ENCODE assay signal across 20 cellular contexts in the genomic region with DNA sequence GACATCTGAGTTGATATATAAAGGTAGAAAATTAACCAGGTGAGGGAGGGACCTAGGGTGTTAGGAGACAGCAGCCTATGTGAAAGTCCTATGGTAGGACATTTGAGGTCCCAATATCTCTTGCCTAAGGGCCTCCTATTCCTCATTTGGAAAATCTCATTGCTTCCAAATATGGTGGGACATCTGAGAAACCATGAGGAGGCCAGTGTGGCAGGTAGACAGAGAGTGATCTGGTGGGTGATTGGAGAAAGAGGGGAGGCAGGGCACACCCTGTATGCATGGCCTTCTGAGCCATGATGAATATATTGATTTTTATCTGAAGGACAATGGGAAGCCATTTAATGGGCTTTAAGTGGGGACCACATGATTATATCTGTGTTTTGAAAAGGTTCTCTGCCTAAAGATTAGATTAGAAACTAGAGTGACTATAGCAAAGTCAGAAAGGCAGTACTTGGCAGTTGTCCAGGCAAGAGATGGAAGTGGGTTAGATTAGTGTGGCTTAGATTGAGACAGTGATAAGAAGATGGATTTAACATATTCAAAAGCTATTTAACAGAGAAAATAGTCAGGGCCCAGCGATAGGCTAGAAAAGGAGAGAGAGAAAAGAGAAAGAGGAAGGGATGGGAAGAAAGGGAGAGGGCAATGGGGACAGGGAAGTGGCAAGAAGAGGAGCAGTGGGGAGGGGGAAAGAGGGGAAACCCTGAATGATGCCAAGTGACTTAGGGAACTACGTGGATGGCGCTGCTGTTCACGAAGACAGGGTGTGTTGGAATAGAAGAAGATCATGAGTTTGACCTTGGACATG.
DNase-seq lines count a peak whose midpoint lies in the region; ATAC-seq, FAIRE-seq and TF ChIP-seq lines count a peak whose summit lies in the region.
"Had no signal": no experiment of that assay in that cellular context is flagged by ENCODE, and none has a peak within 500 bp of the region (broad histone marks: within the 10 kb centered on the region; RNA-seq: fewer than 3 reads in every experiment).

No MANE protein-coding gene starts in this region.

- TF ChIP-seq EP300 in K562 (IDR thresholded peaks at IDR 0.05; ENCODE audit: low read length) (no peak), transverse colon (IDR thresholded peaks at IDR 0.05; ENCODE audit: low read depth) (no peak)

- no peak overlapping the region for H3K4me2 ChIP-seq in K562 (ENCODE audit: insufficient read depth, low read length)
- H3K4me2 ChIP-seq: PC-9 had no signal

- CTCF ChIA-PET in K562 (lab: Yijun Ruan, JAX; ENCODE audit: low intra/inter-chr PET ratio) = no interaction called here

- no peaks in the 10 kb centered on the region for H4K20me1 ChIP-seq in K562 (replicated peaks; ENCODE audit: control insufficient read depth, insufficient read depth, low read length)

- DNase-seq in NCI-H1092 treated with DMSO at 0.1 percent for 48 hours (lab: John Stamatoyannopoulos, UW) (peak; percentile 4), NCI-H1092 (lab: John Stamatoyannopoulos, UW) (no peak), NCI-H187 treated with DMSO at 0.1 percent for 48 hours (lab: John Stamatoyannopoulos, UW) (peak; percentile 35), NCI-H82 treated with DMSO at 0.1 percent for 48 hours (lab: John Stamatoyannopoulos, UW; ENCODE audit: unreplicated experiment) (peak; percentile 63), K562 (ENCODE audit: extremely low read depth in 1 of 4, low spot score in 3 of 4) (no peak), left ventricle myocardium inferior (no peak), transverse colon (no peak)
- DNase-seq: 8988T; CD4-positive, alpha-beta memory T cell; DMS79 treated with DMSO at 0.1 percent for 48 hours; NCI-H1436 treated with DMSO at 0.1 percent for 48 hours; NCI-H2171; NCI-H510A treated with DMSO at 0.1 percent for 48 hours; PC-9; T-cell had no signal

- TF ChIP-seq CTCF in K562 (IDR thresholded peaks at IDR 0.05 in 2 of 3, conservative IDR thresholded peaks at IDR 0.05 in 1 of 3; ENCODE audit: insufficient read depth in 2 of 3, low read depth in 1 of 3, low read length in 3 of 3) (no peak), left ventricle myocardium inferior (IDR thresholded peaks at IDR 0.05; ENCODE audit: borderline replicate concordance) (no peak), transverse colon (IDR thresholded peaks at IDR 0.05) (no peak)

- TF ChIP-seq POLR2A in K562 (conservative IDR thresholded peaks at IDR 0.05) = no peak
- no peak for TF ChIP-seq POLR2A in transverse colon (IDR thresholded peaks at IDR 0.05)

- H3K27ac ChIP-seq in K562 (ENCODE audit: extremely low read depth, low read depth, low read length) = no peak overlapping the region
- H3K27ac ChIP-seq in left ventricle myocardium inferior (replicated peaks) = no peak overlapping the region
- H3K27ac ChIP-seq in transverse colon = no peak overlapping the region
- H3K27ac ChIP-seq: HL-60, PC-9 had no signal

- TF ChIP-seq RAD21 in K562 (CRISPR knock-in tag; conservative IDR thresholded peaks at IDR 0.05 in 1 of 2, IDR thresholded peaks at IDR 0.05 in 1 of 2) = no peak

- POLR2A ChIA-PET in K562 (lab: Yijun Ruan, JAX) = no interaction called here

- no TSS peak for BruUV-seq in K562 (replicated peaks; lab: Mats Ljungman, UMichigan)

- intact Hi-C loops in K562 (cut with micrococcal nuclease) (no loop called here), left ventricle myocardium inferior (cut with micrococcal nuclease) (no loop called here), transverse colon (cut with DNase I; ENCODE audit: low total_unique reads) (no loop called here)

- no peaks in the 10 kb centered on the region for H3K9me1 ChIP-seq in K562 (ENCODE audit: control insufficient read depth, insufficient read depth, low read length)

- H3K9me3 ChIP-seq in K562 (replicated peaks; ENCODE audit: control insufficient read depth, insufficient read depth, low read depth, low read length) (no peaks in the 10 kb centered on the region), left ventricle myocardium inferior (replicated peaks) (peaks cover 3% of the 10 kb centered on the region), transverse colon (no peaks in the 10 kb centered on the region)
- H3K9me3 ChIP-seq: HAP-1 had no signal

- H3K4me1 ChIP-seq in K562 (replicated peaks in 1 of 2; ENCODE audit: control insufficient read depth in 2 of 2, insufficient read depth in 2 of 2, low read length in 2 of 2) (no peaks in the 10 kb centered on the region), left ventricle myocardium inferior (no peaks in the 10 kb centered on the region), transverse colon (no peaks in the 10 kb centered on the region)
- H3K4me1 ChIP-seq: HAP-1 had no signal

- H3K4me3 ChIP-seq in K562 (no peak overlapping the region), left ventricle myocardium inferior (no peak overlapping the region), transverse colon (no peak overlapping the region)
- H3K4me3 ChIP-seq: HAP-1, PC-9 had no signal

- FAIRE-seq in K562 (lab: Jason Lieb, UNC) = no peak
- FAIRE-seq: G401.6, HTR-8/SVneo had no signal

- no peak overlapping the region for H2AFZ ChIP-seq in K562 (ENCODE audit: low read depth, low read length)
- H2AFZ ChIP-seq: PC-9 had no signal

- H3K9ac ChIP-seq in K562 (ENCODE audit: insufficient read depth in 1 of 2, low read depth in 2 of 2, low read length in 2 of 2) = no peak overlapping the region

- WGBS in K562 (ENCODE audit: insufficient coverage, low coverage, missing lambda C conversion rate) = 0% methylated on average over 4 of the region's 4 CpGs
- WGBS in transverse colon (ENCODE audit: low coverage in 1 of 2), 2 donors = 84 to 95% methylated on average over 4 of the region's 4 CpGs

- no peaks in the 10 kb centered on the region for H3K79me2 ChIP-seq in K562 (ENCODE audit: control insufficient read depth, insufficient read depth, low read length)

- in situ Hi-C loops in K562 (cut with MboI) (no loop called here), transverse colon (cut with MboI; ENCODE audit: low pct_ligation_motif_present in 1 of 4, low pct_unique_long_range_greater_than_20kb in 1 of 4, low sequenced_read_pairs in 3 of 4) (no loop called here)

- H3K27me3 ChIP-seq in K562 (ENCODE audit: control insufficient read depth in 2 of 2, insufficient read depth in 2 of 2, low read length in 2 of 2) = no peaks in the 10 kb centered on the region
- peaks cover 36% of the 10 kb centered on the region for H3K27me3 ChIP-seq in left ventricle myocardium inferior (ENCODE audit: low read depth)
- no peaks in the 10 kb centered on the region for H3K27me3 ChIP-seq in transverse colon

- H3K36me3 ChIP-seq in K562 (ENCODE audit: control insufficient read depth, insufficient read depth, low read length) (no peaks in the 10 kb centered on the region), left ventricle myocardium inferior (no peaks in the 10 kb centered on the region), transverse colon (no peaks in the 10 kb centered on the region)
- H3K36me3 ChIP-seq: HAP-1 had no signal

- ATAC-seq in K562 (no peak), HG02852 (IDR thresholded peaks at IDR 0.05; ENCODE audit: unreplicated experiment) (no peak)
- ATAC-seq: T-cell had no signal

TF ChIP-seq in K562, 482 proteins besides CTCF, POLR2A, EP300 and RAD21:
- TF ChIP-seq NFIC (IDR thresholded peaks at IDR 0.05) (0 out of 2 replicates have a peak, but pooled peaks have one; percentile 19), ZNF586 (CRISPR knock-in tag; conservative IDR thresholded peaks at IDR 0.05) (no peak), HIVEP1 (CRISPR knock-in tag; IDR thresholded peaks at IDR 0.05) (no peak), ELF1 (tag; IDR thresholded peaks at IDR 0.05) (no peak), TRIM28 (IDR thresholded peaks at IDR 0.05) (no peak)
TF ChIP-seq in K562: peak in this region for 1.

Comparison
In these comparisons a context has a peak if more than half of its experiments do, and no peak if none do; other contexts are left out.
1. DNase-seq: peak in NCI-H1092 treated with DMSO at 0.1 percent for 48 hours (single experiment), NCI-H187 treated with DMSO at 0.1 percent for 48 hours (single experiment) and NCI-H82 treated with DMSO at 0.1 percent for 48 hours (single experiment); none in NCI-H1092 (single experiment), K562 (0 of 4), left ventricle myocardium inferior (single experiment) and transverse colon (single experiment).